ENCODE assay signal across 8 cellular contexts in genomic region chr12:119412811-119413794, GRCh38.
DNase-seq lines count a peak whose midpoint lies in the region; ATAC-seq and TF ChIP-seq lines count a peak whose summit lies in the region.

No MANE protein-coding gene starts in this region.

- H3K27ac ChIP-seq in SU-DHL-6 (ENCODE audit: low read depth, low read length) (no peak overlapping the region), upper lobe of left lung (no peak overlapping the region)

- no peaks in the 10 kb centered on the region; the same call in 1 of the 2 replicates for H3K27me3 ChIP-seq in GM06990 (replicated peaks; ENCODE audit: control insufficient read depth, insufficient read depth, low read length)
- no peaks in the 10 kb centered on the region for H3K27me3 ChIP-seq in SU-DHL-6 (ENCODE audit: low read length)
- H3K27me3 ChIP-seq in upper lobe of left lung: peaks cover 0 to 4% (median 0%) of the 10 kb centered on the region in 4 donors

- DNase-seq in A172 (ENCODE audit: low spot score): peak; percentile 45
- peak; percentile 11 for DNase-seq in GM06990 (ENCODE audit: extremely low read depth, insufficient read length)
- peak; percentile 4 for DNase-seq in NCI-H1417 treated with DMSO at 0.1 percent for 48 hours (lab: John Stamatoyannopoulos, UW)
- peak; percentile 55 for DNase-seq in epithelial cell of esophagus (ENCODE audit: low read depth)
- DNase-seq in midbrain (lab: John Stamatoyannopoulos, UW): peak; percentile 71
- DNase-seq in upper lobe of left lung: peak in 1 of 2 donors; percentile 36

- peak in 1 of 2 donors; percentile 77 for ATAC-seq in upper lobe of left lung (ENCODE audit: low FRiP score in 2 of 2)
- ATAC-seq in HG03378 (IDR thresholded peaks at IDR 0.05; ENCODE audit: unreplicated experiment): no peak

- H3K36me3 ChIP-seq in GM06990 (ENCODE audit: control insufficient read depth, insufficient read depth, low read length): no peaks in the 10 kb centered on the region
- H3K36me3 ChIP-seq in SU-DHL-6 (ENCODE audit: low read length): no peaks in the 10 kb centered on the region
- H3K36me3 ChIP-seq in upper lobe of left lung: no peaks in the 10 kb centered on the region

- H2AFZ ChIP-seq in SU-DHL-6 (ENCODE audit: low read depth, low read length, severe bottlenecking): no peak overlapping the region

- H3K79me2 ChIP-seq in SU-DHL-6 (ENCODE audit: insufficient read depth, low read length): no peaks in the 10 kb centered on the region

- peaks cover 3 to 21% (median 10%) of the 10 kb centered on the region in 4 donors for H3K4me1 ChIP-seq in upper lobe of left lung

- no peaks in the 10 kb centered on the region for H4K20me1 ChIP-seq in SU-DHL-6 (ENCODE audit: low read depth, low read length)

- peak; percentile 74 for TF ChIP-seq CTCF in GM06990 (IDR thresholded peaks at IDR 0.05; ENCODE audit: insufficient read depth, low read length, poor library complexity, severe bottlenecking)
- peak; percentile 54 for TF ChIP-seq CTCF in SU-DHL-6 (IDR thresholded peaks at IDR 0.05; ENCODE audit: insufficient read depth, low read length, poor library complexity, severe bottlenecking)
- peak; percentile 78 for TF ChIP-seq CTCF in epithelial cell of esophagus (IDR thresholded peaks at IDR 0.05; ENCODE audit: insufficient read depth, low read depth, low read length, missing control alignments)
- peak; percentile 70 to 88 (median 84) for TF ChIP-seq CTCF in upper lobe of left lung (IDR thresholded peaks at IDR 0.05)

- H3F3A ChIP-seq in SU-DHL-6 (ENCODE audit: insufficient read depth): no peaks in the 10 kb centered on the region

- WGBS in upper lobe of left lung, 2 donors: 17 to 25% methylated on average over 18 to 21 of the region's 21 CpGs

- TF ChIP-seq EP300 in upper lobe of left lung (IDR thresholded peaks at IDR 0.05): no peak

- H3K9me2 ChIP-seq in SU-DHL-6 (replicated peaks; ENCODE audit: insufficient read depth, low read length): no peaks in the 10 kb centered on the region

- TF ChIP-seq POLR2A in upper lobe of left lung (IDR thresholded peaks at IDR 0.05): no peak

- no peak overlapping the region for H3K4me3 ChIP-seq in GM06990 (replicated peaks; ENCODE audit: low read depth, low read length)
- no peak overlapping the region for H3K4me3 ChIP-seq in SU-DHL-6 (ENCODE audit: insufficient read depth, low read length, poor library complexity, severe bottlenecking)
- no peak overlapping the region for H3K4me3 ChIP-seq in epithelial cell of esophagus (ENCODE audit: low read length)
- H3K4me3 ChIP-seq in upper lobe of left lung: peak overlapping the region in 2 of 4 donors; percentile 15 to 19

- no peak overlapping the region for H3K9ac ChIP-seq in SU-DHL-6 (ENCODE audit: low read length)

- H3K9me3 ChIP-seq in SU-DHL-6 (ENCODE audit: insufficient read depth, low read length) (no peaks in the 10 kb centered on the region), upper lobe of left lung (no peaks in the 10 kb centered on the region)

- no peak overlapping the region for H3K4me2 ChIP-seq in SU-DHL-6 (ENCODE audit: low read depth, low read length, poor library complexity, severe bottlenecking)
